In the genomic region with DNA sequence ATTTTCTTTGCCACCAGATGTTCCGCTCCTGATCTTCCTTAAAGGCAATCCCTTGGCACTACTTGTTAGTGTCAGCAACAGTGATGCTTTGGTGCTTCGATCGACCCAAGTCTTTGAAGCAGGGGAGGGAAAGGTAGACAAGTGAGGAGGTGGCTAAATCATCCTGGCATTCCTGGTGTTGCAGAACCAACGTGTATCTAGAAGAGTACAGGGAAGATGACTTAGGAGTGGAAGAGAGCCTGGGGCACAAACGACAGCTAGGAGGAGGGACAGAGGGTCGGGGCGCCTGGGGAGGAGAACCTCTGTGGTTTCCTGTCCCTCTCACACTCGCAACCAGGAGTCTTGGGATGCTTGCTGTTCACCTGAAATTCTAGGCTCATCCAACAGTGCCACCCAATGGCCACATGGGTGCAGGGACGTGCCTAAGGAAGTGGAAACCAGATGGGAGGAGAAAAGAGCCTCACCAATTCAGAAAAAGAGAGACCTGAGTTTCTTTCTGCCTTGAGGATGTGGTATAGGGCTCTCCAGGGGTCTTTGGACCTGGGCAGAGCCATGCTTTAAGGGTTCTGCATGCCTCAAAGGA, we compare ENCODE assay signal across 8 cellular contexts. TPM values are rescaled to one million over a fixed set of nuclear protein-coding genes. Genes with fewer than 3 reads are reported as not detected.
DNase-seq lines count a peak whose midpoint lies in the region; ATAC-seq and TF ChIP-seq lines count a peak whose summit lies in the region.

No MANE protein-coding gene starts in this region.

- H3K27ac ChIP-seq in left lung: no peak overlapping the region

- H3K27me3 Mint-ChIP-seq in T-helper 2 cell treated with Interferon-gamma antibody and Interleukin-4, amounts not matched to agents 5 μg/mL and 100 μg/mL, for 36 hours (ENCODE audit: low read depth): peaks cover 14% of the 10 kb centered on the region

- peaks cover 26% of the 10 kb centered on the region for H3K4me1 Mint-ChIP-seq in T-helper 2 cell treated with Interferon-gamma antibody and Interleukin-4, amounts not matched to agents 5 μg/mL and 100 μg/mL, for 36 hours (ENCODE audit: low read depth)

- H3K27ac Mint-ChIP-seq in T-helper 2 cell treated with Interferon-gamma antibody and Interleukin-4, amounts not matched to agents 5 μg/mL and 100 μg/mL, for 36 hours: no peak overlapping the region

- H3K36me3 ChIP-seq in left lung: no peaks in the 10 kb centered on the region

- H3K4me3 Mint-ChIP-seq in T-helper 2 cell treated with Interferon-gamma antibody and Interleukin-4, amounts not matched to agents 5 μg/mL and 100 μg/mL, for 36 hours: peak overlapping the region; percentile 37

- no peaks in the 10 kb centered on the region for H3K9me3 ChIP-seq in left lung

- intact Hi-C loops in left lung (cut with DNase I): loop anchor here in 1 of 2 donors (2.0 to 5.0 kb wide), 3 partner anchors 65 to 167 kb away; no protein-coding TSS in a partner anchor

- peak; percentile 66 for ATAC-seq in left lung
- ATAC-seq in GM19463 (IDR thresholded peaks at IDR 0.05; ENCODE audit: unreplicated experiment): no peak

- DNase-seq in A172 (ENCODE audit: low spot score) (peak; percentile 62), GM12864 (ENCODE audit: low read depth) (peak; percentile 46), NCI-H1930 (lab: John Stamatoyannopoulos, UW) (peak; percentile 35 to 64), cerebellum (ENCODE audit: low spot score) (peak; percentile 89), left lung (peak in 1 of 2 donors; percentile 59)
- peak; percentile 46 for DNase-seq in T-helper 2 cell treated with Interferon-gamma antibody and Interleukin-4, amounts not matched to agents 5 μg/mL and 100 μg/mL, for 36 hours (ENCODE audit: low spot score)
- peak in 5 of 6 experiments; percentile 15 to 54 (median 39) for DNase-seq in stimulated activated naive CD4-positive, alpha-beta T cell (lab: John Stamatoyannopoulos, UW)

- peaks cover 0 to 40% of the 10 kb centered on the region in 2 donors for H3K27me3 ChIP-seq in left lung

- peaks cover 0 to 9% of the 10 kb centered on the region in 2 donors for H3K4me1 ChIP-seq in left lung

- peak; percentile 82 for TF ChIP-seq CTCF in GM12864 (IDR thresholded peaks at IDR 0.05; ENCODE audit: low read depth, low read length, missing control alignments)
- TF ChIP-seq CTCF in left lung (IDR thresholded peaks at IDR 0.05): peak; percentile 58 to 74

- H3K4me3 ChIP-seq in GM12864 (ENCODE audit: low read depth, low read length) (no peak overlapping the region), left lung (no peak overlapping the region)

- H3K9me3 Mint-ChIP-seq in T-helper 2 cell treated with Interferon-gamma antibody and Interleukin-4, amounts not matched to agents 5 μg/mL and 100 μg/mL, for 36 hours: no peaks in the 10 kb centered on the region

- H3K36me3 Mint-ChIP-seq in T-helper 2 cell treated with Interferon-gamma antibody and Interleukin-4, amounts not matched to agents 5 μg/mL and 100 μg/mL, for 36 hours (ENCODE audit: low read depth): no peaks in the 10 kb centered on the region

RNA-seq across cellular contexts. Expression of a gene that starts 9.5 kb away (rescaled TPM):
- 0.02 TPM in 1 of 2 replicates, not detected in the other for total RNA-seq in A172 (2014; rRNA removed; shearing (Covaris generic))
- total RNA-seq in cerebellum: 14.4 TPM
- total RNA-seq in left lung: under 1 TPM; 0.42 to 0.50 TPM

RNA-seq across cellular contexts. Expression of a gene that starts 59.1 kb away (rescaled TPM):
- total RNA-seq in A172 (2014; rRNA removed; shearing (Covaris generic)): not detected in 2 replicates
- 15.2 TPM for total RNA-seq in cerebellum
- total RNA-seq in left lung: 10 to 100 TPM in 1 of 2 donors, 1 to 10 TPM in 1; 8.6 to 11.3 TPM

Comparison
In these comparisons a context has a peak if more than half of its experiments do, and no peak if none do; other contexts are left out.
1. RNA of a gene that starts 9.5 kb away (total RNA-seq): 14.4 TPM in cerebellum (single experiment); 0.42 to 0.50 TPM in left lung and 0.02 TPM in A172; every median in the first group is over 10 times any median in the second.